In the genomic region with DNA sequence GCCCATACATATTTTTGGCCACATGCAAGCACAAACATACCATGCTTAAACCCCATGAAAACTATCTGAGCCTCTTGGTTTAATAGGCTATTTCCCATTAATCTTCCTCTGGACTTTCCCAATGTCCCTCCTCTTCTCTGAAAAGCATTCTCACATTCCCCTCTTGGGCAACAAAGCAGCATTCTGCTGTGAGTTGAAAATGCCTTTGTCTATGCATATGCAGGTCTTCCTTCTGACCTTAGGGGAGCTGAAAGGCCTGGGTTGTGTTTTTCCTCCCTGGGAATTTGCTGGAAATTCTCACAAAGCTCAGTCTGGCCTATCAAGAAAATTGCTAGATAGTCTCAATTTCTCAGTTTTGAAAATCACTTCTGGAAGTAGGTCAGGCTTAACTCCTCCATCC, we compare ENCODE assay signal across 20 cellular contexts. TPM values are rescaled to one million over a fixed set of nuclear protein-coding genes. Genes with fewer than 3 reads are reported as not detected.
DNase-seq lines count a peak whose midpoint lies in the region; ATAC-seq, FAIRE-seq and TF ChIP-seq lines count a peak whose summit lies in the region.
"Had no signal": no experiment of that assay in that cellular context is flagged by ENCODE, and none has a peak within 500 bp of the region (broad histone marks: within the 10 kb centered on the region; RNA-seq: fewer than 3 reads in every experiment).

No MANE protein-coding gene starts in this region.

- intact Hi-C loops in activated CD4-positive, alpha-beta T cell treated with anti-CD3 and anti-CD28 coated beads for 36 hours (cut with DNase I, micrococcal nuclease), result no loop called here
- intact Hi-C loops in lower lobe of right lung (cut with DNase I), result no loop called here
- intact Hi-C loops in pancreas (cut with DNase I), result no loop called here

- no peaks in the 10 kb centered on the region for H3K36me3 Mint-ChIP-seq in activated CD4-positive, alpha-beta T cell treated with anti-CD3 and anti-CD28 coated beads for 36 hours (ENCODE audit: low read depth)
- H3K36me3 Mint-ChIP-seq: CD14-positive monocyte; CD8-positive, alpha-beta T cell had no signal

- POLR2A ChIA-PET in activated CD4-positive, alpha-beta T cell treated with anti-CD3 and anti-CD28 coated beads for 36 hours (lab: Charles Lee), result no interaction called here

- peak; percentile 15 for ATAC-seq in activated CD4-positive, alpha-beta T cell treated with anti-CD3 and anti-CD28 coated beads for 36 hours
- no peak for ATAC-seq in lower lobe of right lung
- ATAC-seq in pancreas, result no peak
- ATAC-seq: CD8-positive, alpha-beta T cell; HepG2 had no signal

- CTCF ChIA-PET in activated CD4-positive, alpha-beta T cell treated with anti-CD3 and anti-CD28 coated beads for 36 hours (lab: Charles Lee), result no interaction called here

- H3K9me3 Mint-ChIP-seq in activated CD4-positive, alpha-beta T cell treated with anti-CD3 and anti-CD28 coated beads for 36 hours (ENCODE audit: low read depth), result no peaks in the 10 kb centered on the region
- H3K9me3 Mint-ChIP-seq: CD8-positive, alpha-beta T cell had no signal

- H3K27ac ChIP-seq in lower lobe of right lung (no peak overlapping the region), pancreas (no peak overlapping the region)
- H3K27ac ChIP-seq: 22Rv1, GM23248 had no signal

- in situ Hi-C loops in SK-MEL-5 (cut with HindIII; ENCODE audit: low pct_unique_long_range_greater_than_20kb, low sequenced_read_pairs), result no loop called here

- H3K9me3 ChIP-seq in lower lobe of right lung (no peaks in the 10 kb centered on the region), pancreas (no peaks in the 10 kb centered on the region)

- peak; percentile 20 for FAIRE-seq in pancreas (lab: Jason Lieb, UNC)
- FAIRE-seq in D721Med (lab: Jason Lieb, UNC), result no peak
- FAIRE-seq: HepG2 had no signal

- no peak for DNase-seq in activated CD4-positive, alpha-beta T cell treated with anti-CD3 and anti-CD28 coated beads for 36 hours
- DNase-seq in activated CD4-positive, alpha-beta T cell treated with anti-CD3 and anti-CD28 coated beads, Interleukin-2, amount 50 U/mL, for 1 hour, result no peak
- DNase-seq in SK-MEL-5 (ENCODE audit: low read depth, low spot score), result peak; percentile 55
- no peak for DNase-seq in lower lobe of right lung
- DNase-seq in pancreas, result no peak
- no peak for DNase-seq in stimulated activated CD4-positive, alpha-beta T cell treated with anti-CD3 and anti-CD28 coated beads, Interleukin-2, amount 100 ng/mL, for 24 hours
- DNase-seq in D721Med (ENCODE audit: insufficient read length, low spot score), result no peak
- no peak for DNase-seq in T1000 (lab: John Stamatoyannopoulos, UW)
- DNase-seq: CD8-positive, alpha-beta T cell; COR-L47; DND-41; GF-D8; GM23248; H7 had no signal

- TF ChIP-seq CTCF in lower lobe of right lung (IDR thresholded peaks at IDR 0.05) (no peak), pancreas (IDR thresholded peaks at IDR 0.05) (no peak), D721Med (IDR thresholded peaks at IDR 0.05; ENCODE audit: insufficient read depth, missing control alignments) (no peak)

- no peaks in the 10 kb centered on the region for H3K4me1 Mint-ChIP-seq in activated CD4-positive, alpha-beta T cell treated with anti-CD3 and anti-CD28 coated beads for 36 hours

- H3K36me3 ChIP-seq in lower lobe of right lung (no peaks in the 10 kb centered on the region), pancreas (no peaks in the 10 kb centered on the region)

- no peak overlapping the region for H3K27ac Mint-ChIP-seq in activated CD4-positive, alpha-beta T cell treated with anti-CD3 and anti-CD28 coated beads for 36 hours
- H3K27ac Mint-ChIP-seq: CD8-positive, alpha-beta T cell had no signal

- H3K4me3 Mint-ChIP-seq in activated CD4-positive, alpha-beta T cell treated with anti-CD3 and anti-CD28 coated beads for 36 hours, result no peak overlapping the region
- H3K4me3 Mint-ChIP-seq: CD14-positive monocyte; CD8-positive, alpha-beta T cell had no signal

- H3K4me1 ChIP-seq in lower lobe of right lung, result no peaks in the 10 kb centered on the region
- no peaks in the 10 kb centered on the region for H3K4me1 ChIP-seq in pancreas

- peak overlapping the region; percentile 2 for H3K4me3 ChIP-seq in lower lobe of right lung
- H3K4me3 ChIP-seq in pancreas, result no peak overlapping the region
- H3K4me3 ChIP-seq: GM23248 had no signal

- H3K27me3 Mint-ChIP-seq in activated CD4-positive, alpha-beta T cell treated with anti-CD3 and anti-CD28 coated beads for 36 hours, result no peaks in the 10 kb centered on the region

- no peaks in the 10 kb centered on the region for H3K27me3 ChIP-seq in lower lobe of right lung (ENCODE audit: low read depth)
- no peaks in the 10 kb centered on the region for H3K27me3 ChIP-seq in pancreas

RNA-seq across cellular contexts. Expression of a gene that starts 4.2 kb away (rescaled TPM):
- under 1 TPM in 1 of 2 experiments, not detected in 1; 0.09 TPM for total RNA-seq in activated CD4-positive, alpha-beta T cell treated with anti-CD3 and anti-CD28 coated beads for 36 hours
- total RNA-seq in SK-MEL-5 (2014; rRNA removed; shearing (Covaris generic)), result not detected in 2 replicates
- polyA plus RNA-seq in SK-MEL-5 (2015; cell fraction: cytosol; rRNA removed), result not detected in 2 replicates
- not detected in 2 replicates for polyA plus RNA-seq in SK-MEL-5 (2015; cell fraction: nucleus; rRNA removed)
- total RNA-seq in lower lobe of right lung, result 569 TPM
- total RNA-seq in pancreas, result 10 to 100 TPM in 3 of 6 donors, 1 to 10 TPM in 3; 1.4 to 42.6 (median 8.5) TPM
- polyA plus RNA-seq in pancreas, result 1 to 10 TPM; 4.2 to 5.1 TPM
- total RNA-seq: A673; CD8-positive, alpha-beta T cell; GM23248; H7; HepG2; HT1080 had no signal
- polyA plus RNA-seq: BJ, GM23248, HepG2 had no signal

Comparison
In these comparisons a context has a peak if more than half of its experiments do, and no peak if none do; other contexts are left out.
1. RNA of a gene that starts 4.2 kb away (total RNA-seq): 569 TPM in lower lobe of right lung (single experiment); 1.4 to 42.6 TPM in pancreas, 0.09 TPM in activated CD4-positive, alpha-beta T cell treated with anti-CD3 and anti-CD28 coated beads for 36 hours and not detected in SK-MEL-5; every median in the first group is over 10 times any median in the second.